Comparison of ENCODE assay signal across 19 cellular contexts in genomic region chr2:143533846-143534245, GRCh38.
DNase-seq lines count a peak whose midpoint lies in the region; ATAC-seq and TF ChIP-seq lines count a peak whose summit lies in the region.
"Had no signal": no experiment of that assay in that cellular context is flagged by ENCODE, and none has a peak within 500 bp of the region (broad histone marks: within the 10 kb centered on the region; RNA-seq: fewer than 3 reads in every experiment).

No MANE protein-coding gene starts in this region.

- POLR2A ChIA-PET in CD4-positive, alpha-beta memory T cell (lab: Charles Lee; ENCODE audit: partially characterized antibody): no interaction called here

- H3K9me3 ChIP-seq in CD4-positive, alpha-beta memory T cell (ENCODE audit: control insufficient read depth in 1 of 2, low read length in 2 of 2): no peaks in the 10 kb centered on the region

- H3K27ac ChIP-seq in CD4-positive, alpha-beta memory T cell (ENCODE audit: low read depth, low read length): no peak overlapping the region

- CTCF ChIA-PET in CD4-positive, alpha-beta memory T cell (lab: Charles Lee; ENCODE audit: partially characterized antibody): no interaction called here

- H3K36me3 Mint-ChIP-seq in CD4-positive, alpha-beta memory T cell: peaks cover 71 to 74% of the 10 kb centered on the region in 2 donors
- H3K36me3 Mint-ChIP-seq in central memory CD8-positive, alpha-beta T cell (ENCODE audit: insufficient read depth): peaks cover 30% of the 10 kb centered on the region
- no peaks in the 10 kb centered on the region for H3K36me3 Mint-ChIP-seq in nephron progenitor cell (ENCODE audit: low read depth)
- peaks cover 79% of the 10 kb centered on the region for H3K36me3 Mint-ChIP-seq in stimulated activated memory B cell treated with anti-CD40 and anti-IgM and Interleukin-4, amounts not matched to agents 10 μg/mL and 1 μg/mL and 100 μg/mL, for 72 hours

- H3K4me3 ChIP-seq in CD4-positive, alpha-beta memory T cell (ENCODE audit: low read length in 2 of 2): no peak overlapping the region

- H3K36me3 ChIP-seq in CD4-positive, alpha-beta memory T cell (ENCODE audit: insufficient read depth, low read length): peaks cover 16% of the 10 kb centered on the region

- TF ChIP-seq CTCF in nephron progenitor cell (IDR thresholded peaks at IDR 0.05) (no peak), omental fat pad (IDR thresholded peaks at IDR 0.05) (no peak)

- ATAC-seq in central memory CD8-positive, alpha-beta T cell (replicated peaks; ENCODE audit: extremely low read depth, poor library complexity, severe bottlenecking): no peak
- ATAC-seq in stimulated activated memory B cell treated with anti-CD40 and anti-IgM and Interleukin-4, amounts not matched to agents 10 μg/mL and 1 μg/mL and 100 μg/mL, for 72 hours: no peak
- no peak for ATAC-seq in omental fat pad (ENCODE audit: low FRiP score)
- ATAC-seq: Right ventricle myocardium inferior had no signal

- peaks cover 18 to 26% (median 22%) of the 10 kb centered on the region in 4 donors for H3K4me1 Mint-ChIP-seq in CD4-positive, alpha-beta memory T cell
- H3K4me1 Mint-ChIP-seq in central memory CD8-positive, alpha-beta T cell: peaks cover 27% of the 10 kb centered on the region
- H3K4me1 Mint-ChIP-seq in nephron progenitor cell: no peaks in the 10 kb centered on the region
- H3K4me1 Mint-ChIP-seq in stimulated activated memory B cell treated with anti-CD40 and anti-IgM and Interleukin-4, amounts not matched to agents 10 μg/mL and 1 μg/mL and 100 μg/mL, for 72 hours: peaks cover 5% of the 10 kb centered on the region

- H3K27ac Mint-ChIP-seq in CD4-positive, alpha-beta memory T cell: peak overlapping the region in 4 of 7 donors; percentile 35 to 64 (median 60)
- peak overlapping the region; percentile 32 for H3K27ac Mint-ChIP-seq in central memory CD8-positive, alpha-beta T cell (ENCODE audit: low read depth)
- H3K27ac Mint-ChIP-seq in nephron progenitor cell: peak overlapping the region; percentile 30
- H3K27ac Mint-ChIP-seq in stimulated activated memory B cell treated with anti-CD40 and anti-IgM and Interleukin-4, amounts not matched to agents 10 μg/mL and 1 μg/mL and 100 μg/mL, for 72 hours: no peak overlapping the region
- H3K27ac Mint-ChIP-seq: B cell had no signal

- peaks cover 0 to 9% (median 6%) of the 10 kb centered on the region in 8 donors for H3K9me3 Mint-ChIP-seq in CD4-positive, alpha-beta memory T cell
- no peaks in the 10 kb centered on the region for H3K9me3 Mint-ChIP-seq in central memory CD8-positive, alpha-beta T cell
- peaks cover 16% of the 10 kb centered on the region for H3K9me3 Mint-ChIP-seq in nephron progenitor cell
- H3K9me3 Mint-ChIP-seq in stimulated activated memory B cell treated with anti-CD40 and anti-IgM and Interleukin-4, amounts not matched to agents 10 μg/mL and 1 μg/mL and 100 μg/mL, for 72 hours: peaks cover 8% of the 10 kb centered on the region

- H3K4me1 ChIP-seq in CD4-positive, alpha-beta memory T cell (ENCODE audit: insufficient read depth, low read length): peaks cover 5% of the 10 kb centered on the region

- DNase-seq in CD4-positive, alpha-beta memory T cell: no peak
- peak; percentile 78 to 94 for DNase-seq in NCI-H524 (lab: John Stamatoyannopoulos, UW)
- DNase-seq in central memory CD8-positive, alpha-beta T cell (ENCODE audit: low spot score in 2 of 2): no peak
- no peak for DNase-seq in nephron progenitor cell
- DNase-seq in islet precursor cell: no peak
- DNase-seq in activated T-cell treated with anti-CD3 and anti-CD28 coated beads, Interleukin-2, amount 50 U/mL, for 48 hours: no peak
- DNase-seq in omental fat pad (ENCODE audit: low spot score): no peak
- DNase-seq: DMS79 treated with DMSO at 0.1 percent for 48 hours, MV-4-11, NCI-H1105 treated with DMSO at 0.1 percent for 48 hours, NCI-H1694, NCI-H2081, NCI-H2227 treated with DMSO at 0.1 percent for 48 hours, NCI-H510A, NCI-H774 had no signal

- no peak overlapping the region for H3K4me3 Mint-ChIP-seq in CD4-positive, alpha-beta memory T cell
- no peak overlapping the region for H3K4me3 Mint-ChIP-seq in central memory CD8-positive, alpha-beta T cell
- H3K4me3 Mint-ChIP-seq in nephron progenitor cell: no peak overlapping the region
- H3K4me3 Mint-ChIP-seq in stimulated activated memory B cell treated with anti-CD40 and anti-IgM and Interleukin-4, amounts not matched to agents 10 μg/mL and 1 μg/mL and 100 μg/mL, for 72 hours: no peak overlapping the region
- H3K4me3 Mint-ChIP-seq: B cell, CD14-positive monocyte had no signal

- H3K27me3 ChIP-seq in CD4-positive, alpha-beta memory T cell (ENCODE audit: insufficient read depth, low read length): no peaks in the 10 kb centered on the region

- no peaks in the 10 kb centered on the region for H3K27me3 Mint-ChIP-seq in CD4-positive, alpha-beta memory T cell
- H3K27me3 Mint-ChIP-seq in central memory CD8-positive, alpha-beta T cell: no peaks in the 10 kb centered on the region
- H3K27me3 Mint-ChIP-seq in nephron progenitor cell (ENCODE audit: low read depth, poor library complexity): peaks cover 4% of the 10 kb centered on the region
- H3K27me3 Mint-ChIP-seq in stimulated activated memory B cell treated with anti-CD40 and anti-IgM and Interleukin-4, amounts not matched to agents 10 μg/mL and 1 μg/mL and 100 μg/mL, for 72 hours: no peaks in the 10 kb centered on the region
- H3K27me3 Mint-ChIP-seq: B cell had no signal

- intact Hi-C loops in CD4-positive, alpha-beta memory T cell (cut with micrococcal nuclease): no loop called here

Comparison
In these comparisons a context has a peak if more than half of its experiments do, and no peak if none do; other contexts are left out.
1. DNase-seq: peak in NCI-H524 (2 of 2); none in CD4-positive, alpha-beta memory T cell (0 of 5), central memory CD8-positive, alpha-beta T cell (0 of 2), nephron progenitor cell (single experiment), islet precursor cell (single experiment), activated T-cell treated with anti-CD3 and anti-CD28 coated beads, Interleukin-2, amount 50 U/mL, for 48 hours (0 of 2) and omental fat pad (single experiment).